In genomic region chr16:19290860-19291259, GRCh38 we compare ENCODE assay signal across 20 cellular contexts. TPM values are rescaled to one million over a fixed set of nuclear protein-coding genes. Genes with fewer than 3 reads are reported as not detected.
DNase-seq lines count a peak whose midpoint lies in the region; ATAC-seq and TF ChIP-seq lines count a peak whose summit lies in the region.
"Had no signal": no experiment of that assay in that cellular context is flagged by ENCODE, and none has a peak within 500 bp of the region (broad histone marks: within the 10 kb centered on the region; RNA-seq: fewer than 3 reads in every experiment).

No MANE protein-coding gene starts in this region.

- peak overlapping the region in 4 of 5 experiments; percentile 43 to 85 (median 78) for H3K27ac Mint-ChIP-seq in brain
- H3K27ac Mint-ChIP-seq: CD4-positive, alpha-beta memory T cell had no signal

- H3K4me3 Mint-ChIP-seq in brain = peak overlapping the region in 1 of 5 experiments; percentile 23

- no peak overlapping the region for H3K9ac ChIP-seq in HCT116 (ENCODE audit: low read length)
- no peak overlapping the region for H3K9ac ChIP-seq in iPS-18a (ENCODE audit: low read length)
- H3K9ac ChIP-seq: GM23248 had no signal

- no peaks in the 10 kb centered on the region for H4K20me1 ChIP-seq in HCT116 (ENCODE audit: insufficient read depth)

- CTCF ChIA-PET in HCT116 (lab: Charles Lee) = no interaction called here

- TF ChIP-seq CTCF in HCT116 (IDR thresholded peaks at IDR 0.05 in 2 of 3, conservative IDR thresholded peaks at IDR 0.05 in 1 of 3; ENCODE audit: borderline replicate concordance in 1 of 3, insufficient read depth in 1 of 3, low read depth in 2 of 3, low read length in 2 of 3) (no peak), brain (conservative IDR thresholded peaks at IDR 0.05) (no peak)

- H3K4me1 ChIP-seq in HCT116 (ENCODE audit: control insufficient read depth in 1 of 2, insufficient read depth in 2 of 2, low read length in 2 of 2) = peaks cover 10% of the 10 kb centered on the region in 2 experiments; a peak in 3 of 4 replicates
- H3K4me1 ChIP-seq in iPS-18a (ENCODE audit: control insufficient read depth, low read depth, low read length) = peaks cover 45% of the 10 kb centered on the region

- no TSS peak for BruUV-seq in HCT116 (replicated peaks; lab: Mats Ljungman, UMichigan)

- intact Hi-C loops in HCT116 (cut with micrococcal nuclease) = no loop called here

- POLR2A ChIA-PET in HCT116 (lab: Charles Lee) = no interaction called here

- H3K4me1 Mint-ChIP-seq in brain = peaks cover 53% of the 10 kb centered on the region

- H3K27ac ChIP-seq in HCT116 (ENCODE audit: low read depth, low read length) (no peak overlapping the region), iPS-18a (ENCODE audit: low read length) (peak overlapping the region; percentile 63)
- H3K27ac ChIP-seq: GM23248, SK-N-MC had no signal

- no peak overlapping the region for H2AFZ ChIP-seq in HCT116 (ENCODE audit: low read depth, low read length, poor library complexity, severe bottlenecking)
- H2AFZ ChIP-seq: GM23248 had no signal

- H3K27me3 ChIP-seq in HCT116 (ENCODE audit: insufficient read depth, low read length) (peaks cover 10% of the 10 kb centered on the region; the same call in 1 of the 2 replicates), iPS-18a (ENCODE audit: control insufficient read depth, insufficient read depth, low read length) (no peaks in the 10 kb centered on the region)

- no peaks in the 10 kb centered on the region for H3K9me3 ChIP-seq in HCT116 (ENCODE audit: control insufficient read depth in 1 of 2, insufficient read depth in 1 of 2, low read depth in 1 of 2, low read length in 2 of 2)
- no peaks in the 10 kb centered on the region for H3K9me3 ChIP-seq in iPS-18a (ENCODE audit: control insufficient read depth, low read depth, low read length)

- H3K27me3 Mint-ChIP-seq in brain = peaks cover 14% of the 10 kb centered on the region

- no peaks in the 10 kb centered on the region for H3K36me3 Mint-ChIP-seq in brain
- H3K36me3 Mint-ChIP-seq: CD4-positive, alpha-beta memory T cell had no signal

- H3K79me2 ChIP-seq in HCT116 (ENCODE audit: insufficient read depth, low read length) = no peaks in the 10 kb centered on the region

- no peak for DNase-seq in HCT116 (ENCODE audit: low read depth, low spot score)
- DNase-seq in retina = peak; percentile 21
- DNase-seq in dermis blood vessel endothelial cell = no peak
- no peak for DNase-seq in NK-92 (lab: John Stamatoyannopoulos, UW; ENCODE audit: unreplicated experiment)
- no peak for DNase-seq in A172 (ENCODE audit: low spot score)
- DNase-seq: C1 segment of cervical spinal cord; CD4-positive, alpha-beta memory T cell; COR-L47; NCI-H1092; NCI-H1417 treated with DMSO at 0.1 percent for 48 hours; NCI-H1694 treated with DMSO at 0.1 percent for 48 hours; SIG-M5 had no signal

- peak; percentile 13; the same call in 1 of the 2 replicates for ATAC-seq in HCT116

- TF ChIP-seq POLR2A in HCT116 (IDR thresholded peaks at IDR 0.05; ENCODE audit: borderline replicate concordance, extremely low read depth, insufficient read depth, insufficient read length) = no peak

- H3K4me3 ChIP-seq in HCT116 (replicated peaks in 1 of 2; ENCODE audit: low read depth in 1 of 2, low read length in 2 of 2) (no peak overlapping the region), iPS-18a (ENCODE audit: low read length) (no peak overlapping the region)
- H3K4me3 ChIP-seq: GM23248, SK-N-MC had no signal

- H3K36me3 ChIP-seq in HCT116 (ENCODE audit: control insufficient read depth in 1 of 2, insufficient read depth in 2 of 2, low read length in 2 of 2) (no peaks in the 10 kb centered on the region), iPS-18a (ENCODE audit: control insufficient read depth, low read depth, low read length) (no peaks in the 10 kb centered on the region)

- no peak for TF ChIP-seq RAD21 in HCT116 (IDR thresholded peaks at IDR 0.05; ENCODE audit: low read depth)

- RAD21 ChIA-PET in HCT116 (lab: Charles Lee; ENCODE audit: low non-redundant PET in 1 of 2, low total read pairs in 2 of 2, uncharacterized antibody in 2 of 2, unreplicated experiment in 2 of 2) = no interaction called here

- H3K9me3 Mint-ChIP-seq in brain = peaks cover 0 to 17% (median 3%) of the 10 kb centered on the region in 5 experiments

- no peaks in the 10 kb centered on the region for H3K9me2 ChIP-seq in HCT116 (ENCODE audit: insufficient read depth)

- peak overlapping the region; percentile 4; the same call in 1 of the 2 replicates for H3K4me2 ChIP-seq in HCT116 (ENCODE audit: low read length)

TF ChIP-seq in HCT116, 20 proteins besides CTCF, POLR2A, EP300 and RAD21:
- no peak for TF ChIP-seq FOSL1 (IDR thresholded peaks at IDR 0.05; ENCODE audit: low read depth)
- TF ChIP-seq, protein P1, sequence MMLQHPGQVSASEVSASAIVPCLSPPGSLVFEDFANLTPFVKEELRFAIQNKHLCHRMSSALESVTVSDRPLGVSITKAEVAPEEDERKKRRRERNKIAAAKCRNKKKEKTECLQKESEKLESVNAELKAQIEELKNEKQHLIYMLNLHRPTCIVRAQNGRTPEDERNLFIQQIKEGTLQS (IDR thresholded peaks at IDR 0.05) = no peak
- no peak for TF ChIP-seq ELF1 (IDR thresholded peaks at IDR 0.05; ENCODE audit: borderline replicate concordance, low read depth)
- no peak for TF ChIP-seq EGR1 (IDR thresholded peaks at IDR 0.05; ENCODE audit: low read depth)
- no peak for TF ChIP-seq SIN3A (IDR thresholded peaks at IDR 0.05; ENCODE audit: low read depth)
- TF ChIP-seq, protein P2, sequence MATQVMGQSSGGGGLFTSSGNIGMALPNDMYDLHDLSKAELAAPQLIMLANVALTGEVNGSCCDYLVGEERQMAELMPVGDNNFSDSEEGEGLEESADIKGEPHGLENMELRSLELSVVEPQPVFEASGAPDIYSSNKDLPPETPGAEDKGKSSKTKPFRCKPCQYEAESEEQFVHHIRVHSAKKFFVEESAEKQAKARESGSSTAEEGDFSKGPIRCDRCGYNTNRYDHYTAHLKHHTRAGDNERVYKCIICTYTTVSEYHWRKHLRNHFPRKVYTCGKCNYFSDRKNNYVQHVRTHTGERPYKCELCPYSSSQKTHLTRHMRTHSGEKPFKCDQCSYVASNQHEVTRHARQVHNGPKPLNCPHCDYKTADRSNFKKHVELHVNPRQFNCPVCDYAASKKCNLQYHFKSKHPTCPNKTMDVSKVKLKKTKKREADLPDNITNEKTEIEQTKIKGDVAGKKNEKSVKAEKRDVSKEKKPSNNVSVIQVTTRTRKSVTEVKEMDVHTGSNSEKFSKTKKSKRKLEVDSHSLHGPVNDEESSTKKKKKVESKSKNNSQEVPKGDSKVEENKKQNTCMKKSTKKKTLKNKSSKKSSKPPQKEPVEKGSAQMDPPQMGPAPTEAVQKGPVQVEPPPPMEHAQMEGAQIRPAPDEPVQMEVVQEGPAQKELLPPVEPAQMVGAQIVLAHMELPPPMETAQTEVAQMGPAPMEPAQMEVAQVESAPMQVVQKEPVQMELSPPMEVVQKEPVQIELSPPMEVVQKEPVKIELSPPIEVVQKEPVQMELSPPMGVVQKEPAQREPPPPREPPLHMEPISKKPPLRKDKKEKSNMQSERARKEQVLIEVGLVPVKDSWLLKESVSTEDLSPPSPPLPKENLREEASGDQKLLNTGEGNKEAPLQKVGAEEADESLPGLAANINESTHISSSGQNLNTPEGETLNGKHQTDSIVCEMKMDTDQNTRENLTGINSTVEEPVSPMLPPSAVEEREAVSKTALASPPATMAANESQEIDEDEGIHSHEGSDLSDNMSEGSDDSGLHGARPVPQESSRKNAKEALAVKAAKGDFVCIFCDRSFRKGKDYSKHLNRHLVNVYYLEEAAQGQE (IDR thresholded peaks at IDR 0.05; ENCODE audit: low read depth) = no peak
- TF ChIP-seq TCF7L2 (IDR thresholded peaks at IDR 0.05; ENCODE audit: borderline replicate concordance, extremely low read depth, insufficient read depth, insufficient read length) = no peak
- TF ChIP-seq SP1 (IDR thresholded peaks at IDR 0.05; ENCODE audit: low read depth) = no peak
- no peak for TF ChIP-seq ZFX (IDR thresholded peaks at IDR 0.05)

RNA-seq across cellular contexts. Expression of gene CLEC19A, which starts 5.3 kb away (rescaled TPM):
- total RNA-seq in HCT116 (2021; ENCODE audit: unreplicated experiment) (not detected), dermis blood vessel endothelial cell (not detected in 2 replicates)
- polyA plus RNA-seq in HCT116 (2012) = not detected in 2 replicates
- polyA plus RNA-seq in brain (ENCODE audit: insufficient read depth, low read depth, low replicate concordance) = not detected
- 0.38 and 0.83 TPM in 2 replicates for total RNA-seq in A172 (2014; rRNA removed; shearing (Covaris generic))
- total RNA-seq: A673; CD4-positive, alpha-beta memory T cell; Daoy; G401; GM23248; OCI-LY7 had no signal
- polyA plus RNA-seq: CD4-positive, alpha-beta memory T cell; GM23248 had no signal
